In the genomic region with DNA sequence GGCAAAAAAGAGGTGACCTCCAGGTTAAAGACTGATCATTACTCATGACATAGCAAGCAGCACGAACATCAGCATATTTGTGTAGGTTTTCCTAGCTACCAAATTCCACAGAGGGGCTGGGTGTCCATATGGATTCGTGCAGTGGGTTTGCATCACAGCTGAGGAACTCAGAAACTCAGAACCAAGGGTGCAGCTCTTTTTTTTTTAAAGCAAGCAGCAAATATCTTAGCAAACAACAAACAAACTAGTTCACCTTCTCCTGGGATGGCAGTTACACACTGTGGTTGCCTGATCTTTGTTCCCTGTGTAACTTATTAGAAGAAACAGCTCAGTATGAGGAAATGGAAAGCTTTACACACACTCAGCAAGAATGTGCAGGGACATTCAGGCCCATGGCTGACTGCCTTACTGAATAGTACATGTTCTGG, we compare ENCODE assay signal across 8 cellular contexts. TPM values are rescaled to one million over a fixed set of nuclear protein-coding genes. Genes with fewer than 3 reads are reported as not detected.
DNase-seq lines count a peak whose midpoint lies in the region; ATAC-seq and TF ChIP-seq lines count a peak whose summit lies in the region.

No MANE protein-coding gene starts in this region.

- H3K14ac ChIP-seq in IMR-90 (replicated peaks; ENCODE audit: low read depth, low read length): peak overlapping the region; percentile 61; the same call in 1 of the 2 replicates

- WGBS in IMR-90 (ENCODE audit: extremely low coverage in 2 of 2, insufficient read length in 1 of 2), 2 experiments: no CpG with 5 or more reads among the region's 2 CpGs
- WGBS in body of pancreas, 2 donors: 12 to 15% methylated on average over 2 of the region's 2 CpGs
- no CpG with 5 or more reads among the region's 2 CpGs for WGBS in mesendoderm (ENCODE audit: extremely low coverage, insufficient coverage, low lambda C conversion rate)

- H3K9ac ChIP-seq in IMR-90 (ENCODE audit: low read depth, low read length) (no peak overlapping the region), mesendoderm (ENCODE audit: low read length) (no peak overlapping the region)

- H2AK9ac ChIP-seq in IMR-90 (replicated peaks; ENCODE audit: low read depth, low read length, poor library complexity): no peak overlapping the region

- POLR2A ChIA-PET in IMR-90 (lab: Charles Lee; ENCODE audit: unreplicated experiment): interaction anchor here (0.6 kb wide), 1 partner anchor 28 kb away, joined by 3 read pairs; no protein-coding TSS in a partner anchor

- peak overlapping the region; percentile 61 for H2BK5ac ChIP-seq in IMR-90 (ENCODE audit: low read depth, low read length, poor library complexity, severe bottlenecking)
- no peak overlapping the region for H2BK5ac ChIP-seq in mesendoderm (ENCODE audit: low read length)

- intact Hi-C loops in IMR-90 (cut with micrococcal nuclease) (no loop called here), body of pancreas (cut with DNase I) (no loop called here)

- ATAC-seq in IMR-90 (ENCODE audit: low read depth): peak; percentile 27
- peak; percentile 65 for ATAC-seq in body of pancreas
- no peak for ATAC-seq in GM18873 (IDR thresholded peaks at IDR 0.05; ENCODE audit: low FRiP score, unreplicated experiment)

- H2BK15ac ChIP-seq in IMR-90 (ENCODE audit: low read depth, low read length) (no peak overlapping the region), mesendoderm (replicated peaks; ENCODE audit: low read depth) (no peak overlapping the region)

- no peak overlapping the region for H2AK5ac ChIP-seq in IMR-90 (ENCODE audit: low read depth, low read length)
- H2AK5ac ChIP-seq in mesendoderm (ENCODE audit: low read length): no peak overlapping the region

- H3K27ac ChIP-seq in IMR-90 (ENCODE audit: insufficient read depth, low read length) (no peak overlapping the region), body of pancreas (peak overlapping the region; percentile 46 to 85 (median 66)), mesendoderm (ENCODE audit: low read depth, low read length) (no peak overlapping the region)

- H3K4me2 ChIP-seq in IMR-90 (ENCODE audit: low read depth, low read length) (peak overlapping the region; percentile 83), mesendoderm (ENCODE audit: low read length) (no peak overlapping the region)

- peak overlapping the region; percentile 61; the same call in 1 of the 2 replicates for H2BK20ac ChIP-seq in IMR-90 (ENCODE audit: low read depth, low read length)

- DNase-seq in AG20443 (ENCODE audit: low spot score): peak; percentile 52
- peak; percentile 83 for DNase-seq in IMR-90
- DNase-seq in body of pancreas: peak; percentile 41 to 80 (median 58)
- DNase-seq in mesendoderm: peak; percentile 57
- no peak for DNase-seq in RPMI8226
- DNase-seq in OCI-M2 (lab: John Stamatoyannopoulos, UW; ENCODE audit: unreplicated experiment): no peak
- DNase-seq in G401 (ENCODE audit: low spot score): no peak

- no peak overlapping the region for H4K5ac ChIP-seq in IMR-90 (ENCODE audit: low read depth, low read length)
- no peak overlapping the region for H4K5ac ChIP-seq in mesendoderm (ENCODE audit: low read length)

- no peak overlapping the region for H3K4me3 ChIP-seq in IMR-90 (ENCODE audit: insufficient read depth, low read depth, low read length)
- H3K4me3 ChIP-seq in body of pancreas: no peak overlapping the region
- no peak overlapping the region for H3K4me3 ChIP-seq in mesendoderm (ENCODE audit: low read length)

- H3K56ac ChIP-seq in IMR-90 (ENCODE audit: extremely low read depth, insufficient read depth, low read length): peak overlapping the region; percentile 5
- H3K56ac ChIP-seq in mesendoderm (ENCODE audit: low read length): peak overlapping the region; percentile 38

- peaks cover 31% of the 10 kb centered on the region for H3K79me2 ChIP-seq in mesendoderm (ENCODE audit: control insufficient read depth, insufficient read depth, low read length)

- peak overlapping the region; percentile 1; the same call in 1 of the 2 replicates for H3K23ac ChIP-seq in IMR-90 (ENCODE audit: low read depth, low read length)
- peak overlapping the region; percentile 74 for H3K23ac ChIP-seq in mesendoderm (ENCODE audit: low read length)

- no peak overlapping the region for H4K91ac ChIP-seq in IMR-90 (ENCODE audit: insufficient read depth, low read depth, low read length)

- H3K4me1 ChIP-seq in IMR-90 (ENCODE audit: control insufficient read depth, insufficient read depth, low read length) (peaks cover 2% of the 10 kb centered on the region; the same call in 1 of the 2 replicates), body of pancreas (peaks cover 59% of the 10 kb centered on the region), mesendoderm (ENCODE audit: control insufficient read depth, low read depth, low read length) (peaks cover 5% of the 10 kb centered on the region)

- dilution Hi-C loops in IMR-90 (cut with HindIII; ENCODE audit: low sequenced_read_pairs, unreplicated experiment): no loop called here

- BruUV-seq in IMR-90 (replicated peaks; lab: Mats Ljungman, UMichigan): no TSS peak

- no peak for TF ChIP-seq POLR2A in IMR-90 (IDR thresholded peaks at IDR 0.05; ENCODE audit: low read depth, low read length)
- TF ChIP-seq POLR2A in body of pancreas (IDR thresholded peaks at IDR 0.05): peak in 2 of 3 donors; percentile 40 to 61

- H3K36me3 ChIP-seq in IMR-90 (ENCODE audit: control insufficient read depth, insufficient read depth, low read length) (no peaks in the 10 kb centered on the region), body of pancreas (replicated peaks in 1 of 2; ENCODE audit: insufficient read depth in 1 of 2, low read depth in 2 of 2) (no peaks in the 10 kb centered on the region), mesendoderm (ENCODE audit: control insufficient read depth, insufficient read depth, low read length) (no peaks in the 10 kb centered on the region)

- H3K9me3 ChIP-seq in IMR-90 (ENCODE audit: control insufficient read depth, insufficient read depth, low read length) (no peaks in the 10 kb centered on the region), body of pancreas (no peaks in the 10 kb centered on the region)

- H2BK120ac ChIP-seq in IMR-90 (ENCODE audit: low read depth, low read length) (peak overlapping the region; percentile 13; the same call in 1 of the 2 replicates), mesendoderm (ENCODE audit: low read depth, low read length) (no peak overlapping the region)

- no peak overlapping the region for H2AFZ ChIP-seq in IMR-90 (replicated peaks; ENCODE audit: low read length, poor library complexity)

- H3K9me1 ChIP-seq in IMR-90 (ENCODE audit: insufficient read depth, low read length): peaks cover 3% of the 10 kb centered on the region

- H3K18ac ChIP-seq in IMR-90 (ENCODE audit: low read depth, low read length) (peak overlapping the region; percentile 22; the same call in 1 of the 2 replicates), mesendoderm (ENCODE audit: low read length) (peak overlapping the region; percentile 9)

- H3K4ac ChIP-seq in IMR-90 (ENCODE audit: low read depth, low read length) (peak overlapping the region; percentile 7; the same call in 1 of the 2 replicates), mesendoderm (ENCODE audit: low read depth, low read length) (no peak overlapping the region)

- in situ Hi-C loops in IMR-90 (cut with MboI; ENCODE audit: low sequenced_read_pairs): no loop called here
- in situ Hi-C loops in G401 (cut with HindIII; ENCODE audit: low sequenced_read_pairs): no loop called here

- H3K79me1 ChIP-seq in IMR-90 (ENCODE audit: low read depth in 1 of 2, low read length in 2 of 2) (peaks cover 22 to 49% of the 10 kb centered on the region in 2 experiments), mesendoderm (ENCODE audit: low read length) (peaks cover 5% of the 10 kb centered on the region)

- H4K20me1 ChIP-seq in IMR-90 (ENCODE audit: insufficient read depth, low read length): peaks cover 10% of the 10 kb centered on the region; the same call in 1 of the 2 replicates

- no peak for TF ChIP-seq RAD21 in IMR-90 (IDR thresholded peaks at IDR 0.05; ENCODE audit: low read length)

- H3K27me3 ChIP-seq in IMR-90 (ENCODE audit: control insufficient read depth, insufficient read depth, low read length): no peaks in the 10 kb centered on the region
- no peaks in the 10 kb centered on the region for H3K27me3 ChIP-seq in body of pancreas
- no peaks in the 10 kb centered on the region for H3K27me3 ChIP-seq in mesendoderm (ENCODE audit: insufficient read depth, low read length, poor library complexity)

- H4K8ac ChIP-seq in IMR-90 (ENCODE audit: low read depth in 2 of 2, low read length in 2 of 2): peak overlapping the region in 1 of 2 experiments; percentile 7; a peak in 1 of 4 replicates
- no peak overlapping the region for H4K8ac ChIP-seq in mesendoderm (ENCODE audit: low read depth, low read length)

- TF ChIP-seq CTCF in IMR-90 (conservative IDR thresholded peaks at IDR 0.05; ENCODE audit: low read depth, low read length): no peak
- TF ChIP-seq CTCF in body of pancreas (IDR thresholded peaks at IDR 0.05): no peak

- CTCF ChIA-PET in IMR-90 (lab: Yijun Ruan, JAX): interaction anchor here (0.7 to 2.3 kb wide), 3 partner anchors 11 to 61 kb away, joined by 3 to 7 read pairs (median 4); no protein-coding TSS in a partner anchor

TF ChIP-seq in IMR-90, 13 proteins besides CTCF, POLR2A, EP300 and RAD21:
- TF ChIP-seq MAFK (IDR thresholded peaks at IDR 0.05; ENCODE audit: low read depth, low read length) (peak; percentile 71), CEBPB (IDR thresholded peaks at IDR 0.05; ENCODE audit: low read depth, low read length) (peak; percentile 66), FOS (IDR thresholded peaks at IDR 0.05; ENCODE audit: low read depth, low read length) (no peak), BHLHE40 (IDR thresholded peaks at IDR 0.05; ENCODE audit: low read depth, low read length) (peak; percentile 69; the same call in 1 of the 2 replicates)
TF ChIP-seq in IMR-90: peak in this region for 3.

RNA-seq across cellular contexts. Expression of gene NDFIP2, which starts 4.1 kb away (rescaled TPM):
- total RNA-seq in IMR-90 (2012; rRNA removed): 25.8 and 48.9 TPM in 2 replicates
- 23.1 and 23.8 TPM in 2 replicates for polyA plus RNA-seq in IMR-90 (2012; rRNA removed)
- 8.0 and 9.4 TPM in 2 replicates for polyA plus RNA-seq in IMR-90 (2012; cell fraction: cytosol; rRNA removed)
- 3.8 and 9.2 TPM in 2 replicates for polyA plus RNA-seq in IMR-90 (2012; cell fraction: nucleus; rRNA removed; ENCODE audit: low replicate concordance)
- total RNA-seq in body of pancreas: 10 to 100 TPM; 16.8 to 18.9 TPM
- 19.6 TPM for polyA plus RNA-seq in mesendoderm (2013, experiment 1 of 2)
- 22.7 TPM for polyA plus RNA-seq in mesendoderm (2013, experiment 2 of 2)
- 15.4 and 17.5 TPM in 2 replicates for total RNA-seq in G401 (2014; rRNA removed; shearing (Covaris generic))

Comparison
In these comparisons a context has a peak if more than half of its experiments do, and no peak if none do; other contexts are left out.
1. DNase-seq: peak in AG20443 (single experiment), IMR-90 (single experiment), body of pancreas (4 of 4) and mesendoderm (single experiment); none in RPMI8226 (single experiment), OCI-M2 (single experiment) and G401 (single experiment).
2. H3K27ac ChIP-seq: peak in body of pancreas (4 of 4); none in IMR-90 (single experiment) and mesendoderm (single experiment).